Comparison of ENCODE assay signal across 8 cellular contexts in genomic region chr4:8468746-8469535, GRCh38. TPM values are rescaled to one million over a fixed set of nuclear protein-coding genes. Genes with fewer than 3 reads are reported as not detected.
A peak's percentile ranks its signal among the peaks of the same experiment; 100 is the strongest.
DNase-seq lines count a peak whose midpoint lies in the region; ATAC-seq and TF ChIP-seq lines count a peak whose summit lies in the region.

No MANE protein-coding gene starts in this region.

- H3K9me3 Mint-ChIP-seq in CD14-positive monocyte = peaks cover 0 to 2% (median 0%) of the 10 kb centered on the region in 7 donors

- no peaks in the 10 kb centered on the region for H3K27me3 ChIP-seq in right cardiac atrium (ENCODE audit: control insufficient read depth, insufficient read depth)
- H3K27me3 ChIP-seq in sigmoid colon = no peaks in the 10 kb centered on the region

- intact Hi-C loops in CD14-positive monocyte (cut with micrococcal nuclease) = no loop called here
- intact Hi-C loops in right cardiac atrium (cut with DNase I) = loop anchor here in 3 of 4 donors (2.0 to 5.0 kb wide), 2 partner anchors 123 to 126 kb away; partner anchors contain the start of gene CPZ (in 1 of the 3)
- intact Hi-C loops in sigmoid colon (cut with DNase I) = loop anchor here (1.0 kb wide), 2 partner anchors 78 to 125 kb away; no protein-coding TSS in a partner anchor

- WGBS in right cardiac atrium = 46% methylated on average over 21 of the region's 21 CpGs
- 52 to 54% methylated on average over 21 of the region's 21 CpGs for WGBS in sigmoid colon, 2 donors

- peak; percentile 87 for TF ChIP-seq CTCF in CD14-positive monocyte (IDR thresholded peaks at IDR 0.05)
- TF ChIP-seq CTCF in sigmoid colon (IDR thresholded peaks at IDR 0.05) = peak; percentile 76 to 92 (median 86)

- TF ChIP-seq POLR2A in sigmoid colon (IDR thresholded peaks at IDR 0.05) = no peak

- H3K4me3 ChIP-seq in right cardiac atrium (ENCODE audit: low read length) = no peak overlapping the region
- H3K4me3 ChIP-seq in sigmoid colon = no peak overlapping the region

- peak; percentile 69 for ATAC-seq in GM19324 (IDR thresholded peaks at IDR 0.05; ENCODE audit: low FRiP score, unreplicated experiment)
- ATAC-seq in SK-N-SH treated with all-trans-retinoic acid at 6 μM for 48 hours = peak; percentile 90
- peak; percentile 40 to 58 for ATAC-seq in right cardiac atrium
- no peak for ATAC-seq in GM21526 (IDR thresholded peaks at IDR 0.05; ENCODE audit: low FRiP score, unreplicated experiment)

- peaks cover 3% of the 10 kb centered on the region for H3K4me1 ChIP-seq in right cardiac atrium (ENCODE audit: control insufficient read depth, insufficient read depth, low read length)
- peaks cover 0 to 26% (median 22%) of the 10 kb centered on the region in 4 donors for H3K4me1 ChIP-seq in sigmoid colon

- no peaks in the 10 kb centered on the region for H3K9me3 ChIP-seq in right cardiac atrium (ENCODE audit: control insufficient read depth, low read length)
- no peaks in the 10 kb centered on the region for H3K9me3 ChIP-seq in sigmoid colon

- no peak for DNase-seq in CD14-positive monocyte (ENCODE audit: low spot score)
- peak; percentile 68 for DNase-seq in HT-29 (ENCODE audit: low spot score)
- DNase-seq in amniotic epithelial cell (ENCODE audit: low read depth) = peak; percentile 42
- peak; percentile 58 to 87 (median 84) for DNase-seq in right cardiac atrium
- peak; percentile 82 for DNase-seq in sigmoid colon

- peaks cover 0 to 59% (median 27%) of the 10 kb centered on the region in 4 donors for H3K36me3 ChIP-seq in sigmoid colon

- TF ChIP-seq EP300 in sigmoid colon (IDR thresholded peaks at IDR 0.05) = no peak

- no peak overlapping the region for H3K4me3 Mint-ChIP-seq in CD14-positive monocyte

- H3K27ac ChIP-seq in right cardiac atrium (ENCODE audit: low read length) (no peak overlapping the region), sigmoid colon (no peak overlapping the region)

- H3K36me3 Mint-ChIP-seq in CD14-positive monocyte = peaks cover 49 to 69% of the 10 kb centered on the region in 2 donors

- no peaks in the 10 kb centered on the region for H3K4me1 Mint-ChIP-seq in CD14-positive monocyte

- peaks cover 0 to 6% (median 2%) of the 10 kb centered on the region in 3 donors for H3K27me3 Mint-ChIP-seq in CD14-positive monocyte (ENCODE audit: low read depth in 3 of 3)

- peak overlapping the region in 3 of 7 donors; percentile 35 to 75 (median 69) for H3K27ac Mint-ChIP-seq in CD14-positive monocyte

TF ChIP-seq in SK-N-SH treated with all-trans-retinoic acid at 6 μM for 48 hours, 23 proteins besides CTCF, POLR2A, EP300 and RAD21:
- TF ChIP-seq BACH2 (CRISPR knock-in tag; IDR thresholded peaks at IDR 0.05; ENCODE audit: borderline replicate concordance) = no peak
- no peak for TF ChIP-seq GLIS3 (CRISPR knock-in tag; IDR thresholded peaks at IDR 0.05)
- TF ChIP-seq ZNF8 (CRISPR knock-in tag; IDR thresholded peaks at IDR 0.05) = no peak
- TF ChIP-seq ZFP30 (CRISPR knock-in tag; IDR thresholded peaks at IDR 0.05) = no peak
- TF ChIP-seq POU6F1 (CRISPR knock-in tag; IDR thresholded peaks at IDR 0.05; ENCODE audit: borderline replicate concordance, low read depth) = no peak
- no peak for TF ChIP-seq ZNF565 (CRISPR knock-in tag; conservative IDR thresholded peaks at IDR 0.05; ENCODE audit: low read depth)
- TF ChIP-seq PATZ1 (CRISPR knock-in tag; IDR thresholded peaks at IDR 0.05; ENCODE audit: borderline replicate concordance) = no peak
- no peak for TF ChIP-seq ARNTL (CRISPR knock-in tag; IDR thresholded peaks at IDR 0.05; ENCODE audit: borderline replicate concordance, low read depth)
- no peak for TF ChIP-seq ZC3H10 (CRISPR knock-in tag; IDR thresholded peaks at IDR 0.05)
- TF ChIP-seq ZFP3 (CRISPR knock-in tag; IDR thresholded peaks at IDR 0.05) = no peak
- no peak for TF ChIP-seq SNAI2 (CRISPR knock-in tag; IDR thresholded peaks at IDR 0.05)
- no peak for TF ChIP-seq TCF4 (CRISPR knock-in tag; IDR thresholded peaks at IDR 0.05; ENCODE audit: borderline replicate concordance)
- no peak for TF ChIP-seq CREB5 (CRISPR knock-in tag; IDR thresholded peaks at IDR 0.05; ENCODE audit: low read depth)
- TF ChIP-seq TSHZ2 (CRISPR knock-in tag; IDR thresholded peaks at IDR 0.05) = no peak
- TF ChIP-seq OSR1 (CRISPR knock-in tag; IDR thresholded peaks at IDR 0.05) = no peak
- TF ChIP-seq PPARA (CRISPR knock-in tag; IDR thresholded peaks at IDR 0.05; ENCODE audit: borderline replicate concordance) = no peak

RNA-seq across cellular contexts. Expression of gene TRMT44, which starts 28.4 kb away (rescaled TPM):
- polyA plus RNA-seq in CD14-positive monocyte = 1 to 10 TPM; 4.9 to 6.6 TPM
- 26.8 and 34.0 TPM in 2 replicates for total RNA-seq in HT-29 (2014; rRNA removed; shearing (Covaris generic))
- total RNA-seq in right cardiac atrium = 10 to 100 TPM; 10.2 to 12.9 (median 12.5) TPM
- 7.6 TPM for polyA plus RNA-seq in right cardiac atrium
- 10 to 100 TPM; 14.2 to 29.1 (median 17.0) TPM for total RNA-seq in sigmoid colon
- 1 to 10 TPM; 2.1 to 7.0 (median 5.4) TPM for polyA plus RNA-seq in sigmoid colon

RNA-seq across cellular contexts. Expression of gene ACOX3, which starts 28.4 kb away (rescaled TPM):
- polyA plus RNA-seq in CD14-positive monocyte (10 to 100 TPM; 13.3 to 16.8 TPM), right cardiac atrium (25.7 TPM), sigmoid colon (10 to 100 TPM in 2 of 3 donors, 1 to 10 TPM in 1; 8.4 to 18.0 (median 16.9) TPM)
- total RNA-seq in HT-29 (2014; rRNA removed; shearing (Covaris generic)) = 7.5 and 9.7 TPM in 2 replicates
- total RNA-seq in right cardiac atrium (10 to 100 TPM; 52.9 to 94.8 (median 55.1) TPM), sigmoid colon (10 to 100 TPM; 24.8 to 51.0 (median 29.4) TPM)

Comparison
In these comparisons a context has a peak if more than half of its experiments do, and no peak if none do; other contexts are left out.
1. intact Hi-C loops: an anchor here in right cardiac atrium (2.0 to 5.0 kb wide) and sigmoid colon (1.0 kb wide); none called in CD14-positive monocyte.